In genomic region chr7:106054133-106054532, GRCh38 we compare ENCODE assay signal across 19 cellular contexts. TPM values are rescaled to one million over a fixed set of nuclear protein-coding genes. Genes with fewer than 3 reads are reported as not detected.
A peak's percentile ranks its signal among the peaks of the same experiment; 100 is the strongest.
DNase-seq lines count a peak whose midpoint lies in the region; ATAC-seq, FAIRE-seq and TF ChIP-seq lines count a peak whose summit lies in the region.
"Had no signal": no experiment of that assay in that cellular context is flagged by ENCODE, and none has a peak within 500 bp of the region (broad histone marks: within the 10 kb centered on the region; RNA-seq: fewer than 3 reads in every experiment).

No MANE protein-coding gene starts in this region.

- intact Hi-C loops in K562 (cut with micrococcal nuclease), result no loop called here
- intact Hi-C loops in posterior vena cava (cut with DNase I), result no loop called here

- no peak for FAIRE-seq in K562 (lab: Jason Lieb, UNC)
- FAIRE-seq: D721Med, HepG2, HTR-8/SVneo had no signal

- peaks cover 55 to 79% of the 10 kb centered on the region in 2 experiments for H3K27me3 ChIP-seq in K562 (ENCODE audit: control insufficient read depth in 2 of 2, insufficient read depth in 2 of 2, low read length in 2 of 2)

- H3K9me1 ChIP-seq in K562 (ENCODE audit: control insufficient read depth, insufficient read depth, low read length), result no peaks in the 10 kb centered on the region

- H2AFZ ChIP-seq in K562 (ENCODE audit: low read depth, low read length), result no peak overlapping the region

- in situ Hi-C loops in K562 (cut with MboI), result no loop called here

- TF ChIP-seq EP300 in K562 (IDR thresholded peaks at IDR 0.05; ENCODE audit: low read length), result no peak

- peak; percentile 16 for DNase-seq in activated CD4-positive, CD25-positive, alpha-beta regulatory T cell treated with anti-CD3 and anti-CD28 coated beads, Interleukin-2, amount 50 U/mL, for 72 hours
- DNase-seq in activated CD4-positive, CD25-positive, alpha-beta regulatory T cell (lab: John Stamatoyannopoulos, UW), result no peak
- no peak for DNase-seq in K562 (ENCODE audit: extremely low read depth in 1 of 4, low spot score in 3 of 4)
- DNase-seq in posterior vena cava (ENCODE audit: low spot score), result peak; percentile 32
- no peak for DNase-seq in T-helper 9 cell
- DNase-seq in NCI-H1436 treated with DMSO at 0.1 percent for 48 hours (lab: John Stamatoyannopoulos, UW), result no peak
- DNase-seq: CD8-positive, alpha-beta T cell; COR-L47; DMS153; DND-41; GOT3; HCEC 1CT; HFFc6 had no signal

- H3K4me3 ChIP-seq in K562, result no peak overlapping the region

- no peak for TF ChIP-seq CTCF in K562 (IDR thresholded peaks at IDR 0.05 in 2 of 3, conservative IDR thresholded peaks at IDR 0.05 in 1 of 3; ENCODE audit: insufficient read depth in 2 of 3, low read depth in 1 of 3, low read length in 3 of 3)

- H3K4me1 ChIP-seq in K562 (replicated peaks in 1 of 2; ENCODE audit: control insufficient read depth in 2 of 2, insufficient read depth in 2 of 2, low read length in 2 of 2), result peaks cover 0 to 4% of the 10 kb centered on the region in 2 experiments; a peak in 2 of 5 replicates

- TF ChIP-seq RAD21 in K562 (CRISPR knock-in tag; conservative IDR thresholded peaks at IDR 0.05 in 1 of 2, IDR thresholded peaks at IDR 0.05 in 1 of 2), result no peak

- POLR2A ChIA-PET in K562 (lab: Yijun Ruan, JAX), result no interaction called here

- no peaks in the 10 kb centered on the region for H3K79me2 ChIP-seq in K562 (ENCODE audit: control insufficient read depth, insufficient read depth, low read length)

- no peak overlapping the region for H3K4me2 ChIP-seq in K562 (ENCODE audit: insufficient read depth, low read length)

- no TSS peak for BruUV-seq in K562 (replicated peaks; lab: Mats Ljungman, UMichigan)

- 2% methylated on average over 3 of the region's 3 CpGs for WGBS in K562 (ENCODE audit: insufficient coverage, low coverage, missing lambda C conversion rate)

- no peak overlapping the region for H3K27ac ChIP-seq in K562 (ENCODE audit: extremely low read depth, low read depth, low read length)
- H3K27ac ChIP-seq: 22Rv1 had no signal

- H3K9ac ChIP-seq in K562 (ENCODE audit: insufficient read depth in 1 of 2, low read depth in 2 of 2, low read length in 2 of 2), result 0 out of 4 replicates have a peak overlapping the region, but pooled peaks of 1 of the 2 experiments have one; percentile 10

- peaks cover 7% of the 10 kb centered on the region; the same call in 1 of the 2 replicates for H4K20me1 ChIP-seq in K562 (replicated peaks; ENCODE audit: control insufficient read depth, insufficient read depth, low read length)

- ATAC-seq in K562 (no peak), GM18511 (IDR thresholded peaks at IDR 0.05; ENCODE audit: unreplicated experiment) (no peak), GM18517 (IDR thresholded peaks at IDR 0.05; ENCODE audit: unreplicated experiment) (no peak)
- ATAC-seq: CD8-positive, alpha-beta T cell; HepG2 had no signal

- no peaks in the 10 kb centered on the region for H3K36me3 ChIP-seq in K562 (ENCODE audit: control insufficient read depth, insufficient read depth, low read length)

- TF ChIP-seq POLR2A in K562 (conservative IDR thresholded peaks at IDR 0.05), result no peak

- 0 out of 2 replicates have a peak, but pooled peaks cover 2% of the 10 kb centered on the region for H3K9me3 ChIP-seq in K562 (replicated peaks; ENCODE audit: control insufficient read depth, insufficient read depth, low read depth, low read length)

- CTCF ChIA-PET in K562 (lab: Yijun Ruan, JAX; ENCODE audit: low intra/inter-chr PET ratio), result interaction anchor here (0.5 kb wide), 1 partner anchor 403 kb away, joined by 4 read pairs; no protein-coding TSS in a partner anchor

TF ChIP-seq in K562, 482 proteins besides CTCF, POLR2A, EP300 and RAD21:
- TF ChIP-seq ZNF696 (CRISPR knock-in tag; conservative IDR thresholded peaks at IDR 0.05) (no peak), ATF2 (CRISPR knock-in tag; IDR thresholded peaks at IDR 0.05) (0 out of 2 replicates have a peak, but pooled peaks have one; percentile 31), HDAC3 (IDR thresholded peaks at IDR 0.05; ENCODE audit: borderline replicate concordance, partially characterized antibody) (no peak), ZBTB43 (CRISPR knock-in tag; IDR thresholded peaks at IDR 0.05) (no peak), ZBTB49 (CRISPR knock-in tag; IDR thresholded peaks at IDR 0.05; ENCODE audit: borderline replicate concordance) (no peak), SMARCA5 (IDR thresholded peaks at IDR 0.05) (no peak)

RNA-seq across cellular contexts. Expression of gene SYPL1, which starts 58.0 kb away (rescaled TPM):
- 58.3 and 92.7 TPM in 2 replicates for total RNA-seq in K562 (2011; cell fraction: chromatin; rRNA removed; ENCODE audit: low replicate concordance)
- total RNA-seq in K562 (2011; cell fraction: nucleolus; rRNA removed), result 54.4 and 68.0 TPM in 2 replicates
- 90.3 and 115 TPM in 2 replicates for total RNA-seq in K562 (2011; cell fraction: nucleoplasm; rRNA removed)
- 23.8 and 25.5 TPM in 2 replicates for total RNA-seq in K562 (2014; rRNA removed)
- 51.3 and 58.3 TPM in 2 replicates for total RNA-seq in K562 (2014; rRNA removed; fragmentation: Illumina TruSeq; extraction: Trizol)
- 45.0 and 47.8 TPM in 2 replicates for total RNA-seq in K562 (2015; rRNA removed; fragmentation: Illumina TruSeq; extraction: Trizol)
- 70.2 and 73.4 TPM in 2 replicates for total RNA-seq in K562 (2021)
- polyA plus RNA-seq in K562 (2011; rRNA removed), result 71.7 and 100 TPM in 2 replicates
- 41.5 and 68.5 TPM in 2 replicates for polyA plus RNA-seq in K562 (2011; cell fraction: cytosol; rRNA removed)
- polyA plus RNA-seq in K562 (2011; cell fraction: nucleus; rRNA removed), result 15.7 and 22.1 TPM in 2 replicates
- polyA plus RNA-seq in K562 (2012), result 94.6 and 111 TPM in 2 replicates
- 71.9 and 81.5 TPM in 2 replicates for polyA plus RNA-seq in K562 (2014; fragmentation: Illumina TruSeq; extraction: Trizol)
- 100 to 1,000 TPM; 171 to 214 TPM for polyA plus RNA-seq in K562 (2014; fragmentation: Nextera tagmentation; extraction: Ambion mirVana)
- 53.5 and 54.1 TPM in 2 replicates for polyA plus RNA-seq in K562 (2014; rRNA removed)
- 68.6 and 85.2 TPM in 2 replicates for polyA minus RNA-seq in K562 (2011; rRNA and poly(A)+ RNA removed)
- polyA minus RNA-seq in K562 (2011; cell fraction: cytosol; rRNA and poly(A)+ RNA removed), result 27.0 and 38.1 TPM in 2 replicates
- 14.4 and 20.3 TPM in 2 replicates for polyA minus RNA-seq in K562 (2011; cell fraction: nucleus; rRNA and poly(A)+ RNA removed)
- total RNA-seq in posterior vena cava, result 10 to 100 TPM; 81.4 to 89.8 TPM

Comparison
In these comparisons a context has a peak if more than half of its experiments do, and no peak if none do; other contexts are left out.
1. DNase-seq: peak in activated CD4-positive, CD25-positive, alpha-beta regulatory T cell treated with anti-CD3 and anti-CD28 coated beads, Interleukin-2, amount 50 U/mL, for 72 hours (single experiment) and posterior vena cava (single experiment); none in activated CD4-positive, CD25-positive, alpha-beta regulatory T cell (0 of 4), K562 (0 of 4), T-helper 9 cell (single experiment) and NCI-H1436 treated with DMSO at 0.1 percent for 48 hours (single experiment).